8 cellular contexts compared by ENCODE assay signal in genomic region chr3:192917508-192918274, GRCh38. TPM values are rescaled to one million over a fixed set of nuclear protein-coding genes. Genes with fewer than 3 reads are reported as not detected.
A peak's percentile ranks its signal among the peaks of the same experiment; 100 is the strongest.
DNase-seq lines count a peak whose midpoint lies in the region; ATAC-seq and TF ChIP-seq lines count a peak whose summit lies in the region.

Gene MB21D2, minus strand, starts transcription at chr3:192917856. Its CDS starts 16 bp downstream, at chr3:192917840.

- no peak for TF ChIP-seq CTCF in lung (IDR thresholded peaks at IDR 0.05; ENCODE audit: control extremely low read depth, extremely low read depth)

- H3K27ac ChIP-seq in effector memory CD4-positive, alpha-beta T cell (ENCODE audit: insufficient read depth, low read length, poor library complexity, severe bottlenecking) = peak within 1 kb of the TSS; percentile 78
- peak within 1 kb of the TSS; percentile 88 to 96 for H3K27ac ChIP-seq in lung (ENCODE audit: low read depth in 1 of 2, low read length in 1 of 2)

- no peaks in the 10 kb centered on the region for H3K36me3 ChIP-seq in effector memory CD4-positive, alpha-beta T cell (ENCODE audit: control insufficient read depth, insufficient read depth, low read length)
- H3K36me3 ChIP-seq in lung (ENCODE audit: control insufficient read depth in 2 of 2, insufficient read depth in 2 of 2, low read length in 2 of 2) = no peaks in the 10 kb centered on the region

- WGBS in lung, 2 donors = 0 to 1% methylated on average over 54 to 60 of the region's 60 CpGs

- no peaks in the 10 kb centered on the region for H3K9me3 ChIP-seq in effector memory CD4-positive, alpha-beta T cell (ENCODE audit: control insufficient read depth, low read length)
- no peaks in the 10 kb centered on the region for H3K9me3 ChIP-seq in lung (ENCODE audit: control insufficient read depth in 2 of 2, insufficient read depth in 1 of 2, low read length in 1 of 2)

- DNase-seq in CD1c-positive myeloid dendritic cell (ENCODE audit: extremely low spot score) (peak; percentile 69), NCI-H524 treated with DMSO at 0.1 percent for 48 hours (lab: John Stamatoyannopoulos, UW) (peak; percentile 61), lung (ENCODE audit: low spot score) (peak; percentile 68)
- DNase-seq in activated CD8-positive, alpha-beta memory T cell treated with anti-CD3 and anti-CD28 coated beads for 24 hours = peak; percentile 75
- DNase-seq in effector memory CD4-positive, alpha-beta T cell = peak; percentile 36 to 57 (median 56)
- DNase-seq in stimulated activated CD4-positive, alpha-beta T cell treated with anti-CD3 and anti-CD28 coated beads, TNF-alpha, amount 100 ng/mL, for 4 hours (ENCODE audit: low read depth in 3 of 3) = peak; percentile 23 to 31 (median 31)

- H3K4me3 ChIP-seq in effector memory CD4-positive, alpha-beta T cell (ENCODE audit: insufficient read depth, low read depth, low read length, poor library complexity, severe bottlenecking) = peak within 1 kb of the TSS; percentile 82
- peak within 1 kb of the TSS; percentile 79 for H3K4me3 ChIP-seq in lung

- no peaks in the 10 kb centered on the region for H3K4me1 ChIP-seq in effector memory CD4-positive, alpha-beta T cell (ENCODE audit: control insufficient read depth, insufficient read depth, low read length, poor library complexity, severe bottlenecking)
- H3K4me1 ChIP-seq in lung (ENCODE audit: control insufficient read depth in 2 of 2, insufficient read depth in 2 of 2, low read length in 2 of 2) = peaks cover 2 to 5% of the 10 kb centered on the region in 2 donors

- no peaks in the 10 kb centered on the region for H3K27me3 ChIP-seq in effector memory CD4-positive, alpha-beta T cell (replicated peaks; ENCODE audit: control insufficient read depth, insufficient read depth, low read length, poor library complexity, severe bottlenecking)
- no peaks in the 10 kb centered on the region for H3K27me3 ChIP-seq in lung (ENCODE audit: control insufficient read depth, insufficient read depth)

- ATAC-seq in GM19351 (IDR thresholded peaks at IDR 0.05; ENCODE audit: unreplicated experiment) = peak; percentile 60
- ATAC-seq in HG03439 (IDR thresholded peaks at IDR 0.05; ENCODE audit: unreplicated experiment) = peak; percentile 65
- peak; percentile 87 for ATAC-seq in lung (ENCODE audit: insufficient read depth, low FRiP score)

RNA-seq across cellular contexts. Expression of gene MB21D2, which starts in this region (rescaled TPM):
- total RNA-seq in lung = 1 to 10 TPM; 5.4 to 6.3 TPM
- 1 to 10 TPM; 2.8 to 3.9 TPM for polyA plus RNA-seq in lung

Comparison
In these comparisons a context has a peak if more than half of its experiments do, and no peak if none do; other contexts are left out.
1. Peak in every context shown above with its lines: DNase-seq, ATAC-seq, H3K4me3 ChIP-seq and H3K27ac ChIP-seq.